14 cellular contexts compared by ENCODE assay signal in genomic region chr3:132255041-132255745, GRCh38.
DNase-seq lines count a peak whose midpoint lies in the region; ATAC-seq, FAIRE-seq and TF ChIP-seq lines count a peak whose summit lies in the region.
"Had no signal": no experiment of that assay in that cellular context is flagged by ENCODE, and none has a peak within 500 bp of the region (broad histone marks: within the 10 kb centered on the region; RNA-seq: fewer than 3 reads in every experiment).

No MANE protein-coding gene starts in this region.

- H3K4me3 ChIP-seq in LNCaP clone FGC (ENCODE audit: low read depth, low read length): no peak overlapping the region
- H3K4me3 ChIP-seq: tibial nerve had no signal

- TF ChIP-seq CTCF in LNCaP clone FGC (IDR thresholded peaks at IDR 0.05; ENCODE audit: control insufficient read depth, extremely low read depth, insufficient read depth): no peak

- no peak for FAIRE-seq in GM12892 (lab: Jason Lieb, UNC)

- intact Hi-C loops in posterior vena cava (cut with DNase I): no loop called here

- no peak for ATAC-seq in GM21423 (IDR thresholded peaks at IDR 0.05; ENCODE audit: unreplicated experiment)

- no peak for TF ChIP-seq POLR2A in GM12892 (IDR thresholded peaks at IDR 0.05; ENCODE audit: low read depth, low read length)

- DNase-seq in AG20443 (ENCODE audit: low spot score) (peak; percentile 46), LNCaP clone FGC (ENCODE audit: low read depth) (peak; percentile 72), dermis blood vessel endothelial cell (peak; percentile 9), middle frontal gyrus (ENCODE audit: extremely low spot score, low spot score) (peak; percentile 55), posterior vena cava (ENCODE audit: low spot score) (no peak), GM12892 (ENCODE audit: insufficient read length) (no peak)
- no peak for DNase-seq in stimulated activated naive CD4-positive, alpha-beta T cell (lab: John Stamatoyannopoulos, UW)
- DNase-seq: activated CD4-positive, alpha-beta memory T cell treated with anti-CD3 and anti-CD28 coated beads for 36 hours; glutamatergic neuron; naive B cell; SK-N-SH; stimulated activated CD4-positive, alpha-beta T cell treated with anti-CD3 and anti-CD28 coated beads, Interleukin-2, amount 100 ng/mL, for 48 hours had no signal

Comparison
In these comparisons a context has a peak if more than half of its experiments do, and no peak if none do; other contexts are left out.
1. DNase-seq: peak in AG20443 (single experiment), LNCaP clone FGC (single experiment), dermis blood vessel endothelial cell (single experiment) and middle frontal gyrus (single experiment); none in posterior vena cava (single experiment), GM12892 (single experiment) and stimulated activated naive CD4-positive, alpha-beta T cell (0 of 6).